In the genomic region with DNA sequence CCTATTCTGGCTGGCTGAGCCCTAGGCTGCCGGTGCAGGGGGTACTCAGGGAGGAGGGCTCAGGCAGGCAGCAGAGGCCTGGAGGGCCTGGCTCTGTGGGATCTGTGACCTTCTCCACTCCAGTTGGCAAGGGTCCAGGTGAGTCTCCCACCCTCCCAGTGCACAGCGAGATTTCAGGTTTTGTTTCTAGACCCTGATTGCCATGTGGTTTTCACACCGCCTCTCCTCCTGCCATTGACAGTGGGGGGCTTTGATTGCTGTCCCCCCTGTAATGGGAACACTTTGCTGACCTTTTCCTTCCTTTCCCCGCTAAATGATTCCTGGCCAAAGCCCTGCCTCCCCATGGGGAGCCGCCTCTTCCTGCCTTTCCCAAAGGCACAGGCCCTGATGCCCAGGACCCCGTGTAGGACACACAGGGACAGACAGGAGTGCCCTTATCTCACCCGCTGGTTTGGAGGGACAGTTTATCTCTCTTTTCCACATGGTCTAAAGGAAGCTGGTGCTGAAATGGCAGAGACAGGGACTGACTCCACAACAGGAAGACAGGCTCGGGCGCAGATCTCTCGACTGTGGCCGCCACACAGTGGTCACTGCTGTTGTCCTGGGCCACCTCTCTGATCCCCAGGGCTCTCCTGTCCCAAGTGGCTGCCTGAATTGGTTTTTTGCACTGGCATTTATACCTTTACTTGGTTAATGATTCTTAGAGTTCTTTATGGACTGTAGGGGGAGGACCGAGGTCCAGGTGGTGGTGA, we compare ENCODE assay signal across 10 cellular contexts. TPM values are rescaled to one million over a fixed set of nuclear protein-coding genes. Genes with fewer than 3 reads are reported as not detected.
DNase-seq lines count a peak whose midpoint lies in the region; ATAC-seq and TF ChIP-seq lines count a peak whose summit lies in the region.
"Had no signal": no experiment of that assay in that cellular context is flagged by ENCODE, and none has a peak within 500 bp of the region (broad histone marks: within the 10 kb centered on the region; RNA-seq: fewer than 3 reads in every experiment).

No MANE protein-coding gene starts in this region.

- H3K36me3 Mint-ChIP-seq in activated naive CD4-positive, alpha-beta T cell treated with anti-CD3 and anti-CD28 coated beads, Interleukin-2, amount 50 U/mL, for 24 hours = peaks cover 5% of the 10 kb centered on the region
- peaks cover 3 to 29% of the 10 kb centered on the region in 2 donors for H3K36me3 Mint-ChIP-seq in activated naive CD4-positive, alpha-beta T cell treated with anti-CD3 and anti-CD28 coated beads, Interleukin-2, amount 50 U/mL, for 72 hours
- H3K36me3 Mint-ChIP-seq in effector memory CD8-positive, alpha-beta T cell (ENCODE audit: insufficient read depth) = peaks cover 20% of the 10 kb centered on the region

- no peak overlapping the region for H3K4me3 ChIP-seq in mesodermal cell (ENCODE audit: extremely low read depth, insufficient read depth, low read length, poor library complexity, severe bottlenecking)
- H3K4me3 ChIP-seq in uterus = no peak overlapping the region
- no peak overlapping the region for H3K4me3 ChIP-seq in ovary

- WGBS in mesodermal cell (ENCODE audit: insufficient coverage in 2 of 2), 2 experiments = 82 to 88% methylated on average over 9 to 12 of the region's 12 CpGs
- WGBS in ovary, 3 donors = 80 to 87% (median 80%) methylated on average over 12 of the region's 12 CpGs

- no peak overlapping the region for H3K4me3 Mint-ChIP-seq in activated naive CD4-positive, alpha-beta T cell treated with anti-CD3 and anti-CD28 coated beads, Interleukin-2, amount 50 U/mL, for 24 hours
- H3K4me3 Mint-ChIP-seq in effector memory CD8-positive, alpha-beta T cell = peak overlapping the region; percentile 36 to 45

- H3K27ac Mint-ChIP-seq in activated naive CD4-positive, alpha-beta T cell treated with anti-CD3 and anti-CD28 coated beads, Interleukin-2, amount 50 U/mL, for 24 hours = peak overlapping the region; percentile 73
- no peak overlapping the region for H3K27ac Mint-ChIP-seq in activated naive CD4-positive, alpha-beta T cell treated with anti-CD3 and anti-CD28 coated beads, Interleukin-2, amount 50 U/mL, for 72 hours
- peak overlapping the region; percentile 68 to 91 for H3K27ac Mint-ChIP-seq in effector memory CD8-positive, alpha-beta T cell

- TF ChIP-seq CTCF in uterus (IDR thresholded peaks at IDR 0.05) (no peak), ovary (IDR thresholded peaks at IDR 0.05) (no peak)

- no peaks in the 10 kb centered on the region for H3K27me3 Mint-ChIP-seq in activated naive CD4-positive, alpha-beta T cell treated with anti-CD3 and anti-CD28 coated beads, Interleukin-2, amount 50 U/mL, for 24 hours
- no peaks in the 10 kb centered on the region for H3K27me3 Mint-ChIP-seq in effector memory CD8-positive, alpha-beta T cell

- H3K4me1 ChIP-seq in mesodermal cell (ENCODE audit: control insufficient read depth, insufficient read depth, low read length, poor library complexity, severe bottlenecking) (peaks cover 37% of the 10 kb centered on the region), uterus (peaks cover 0 to 23% of the 10 kb centered on the region in 2 donors), ovary (ENCODE audit: insufficient read depth) (peaks cover 9% of the 10 kb centered on the region)

- peaks cover under 1% of the 10 kb centered on the region for H3K9me3 Mint-ChIP-seq in activated naive CD4-positive, alpha-beta T cell treated with anti-CD3 and anti-CD28 coated beads, Interleukin-2, amount 50 U/mL, for 24 hours
- peaks cover 2 to 12% of the 10 kb centered on the region in 2 donors for H3K9me3 Mint-ChIP-seq in activated naive CD4-positive, alpha-beta T cell treated with anti-CD3 and anti-CD28 coated beads, Interleukin-2, amount 50 U/mL, for 72 hours
- H3K9me3 Mint-ChIP-seq in effector memory CD8-positive, alpha-beta T cell = peaks cover 0 to 3% of the 10 kb centered on the region in 2 donors

- H3K27me3 ChIP-seq in uterus = no peaks in the 10 kb centered on the region
- H3K27me3 ChIP-seq in ovary = no peaks in the 10 kb centered on the region

- no peak for TF ChIP-seq EP300 in ovary (IDR thresholded peaks at IDR 0.05)

- H3K27ac ChIP-seq in mesodermal cell (ENCODE audit: low read depth, low read length, severe bottlenecking) = peak overlapping the region; percentile 29
- peak overlapping the region; percentile 46 to 60 for H3K27ac ChIP-seq in uterus
- no peak overlapping the region for H3K27ac ChIP-seq in ovary

- peaks cover 14% of the 10 kb centered on the region for H3K9me3 ChIP-seq in mesodermal cell (ENCODE audit: control insufficient read depth, low read length)
- H3K9me3 ChIP-seq in uterus = peaks cover 0 to 5% of the 10 kb centered on the region in 2 donors
- no peaks in the 10 kb centered on the region for H3K9me3 ChIP-seq in ovary

- DNase-seq in activated naive CD4-positive, alpha-beta T cell treated with anti-CD3 and anti-CD28 coated beads, Interleukin-2, amount 50 U/mL, for 72 hours (ENCODE audit: low spot score in 2 of 2) = no peak
- DNase-seq in effector memory CD8-positive, alpha-beta T cell = no peak
- DNase-seq in uterus (no peak), NOMO-1 treated with DMSO at 0.1 percent for 48 hours (lab: John Stamatoyannopoulos, UW; ENCODE audit: unreplicated experiment) (no peak), ecto neural progenitor cell (ENCODE audit: low spot score) (no peak), ovary (no peak)
- DNase-seq: activated CD4-positive, alpha-beta T cell treated with anti-CD3 and anti-CD28 coated beads, Interleukin-2, amount 50 U/mL, for 48 hours; hypothalamus had no signal

- H3K36me3 ChIP-seq in mesodermal cell (ENCODE audit: control insufficient read depth, insufficient read depth, low read length) (peaks cover 14% of the 10 kb centered on the region), uterus (no peaks in the 10 kb centered on the region), ovary (no peaks in the 10 kb centered on the region)

- intact Hi-C loops in uterus (cut with DNase I; ENCODE audit: low total_unique reads) = no loop called here
- intact Hi-C loops in ovary (cut with DNase I) = no loop called here

- H3K4me1 Mint-ChIP-seq in activated naive CD4-positive, alpha-beta T cell treated with anti-CD3 and anti-CD28 coated beads, Interleukin-2, amount 50 U/mL, for 24 hours = peaks cover 96% of the 10 kb centered on the region
- peaks cover 78 to 79% of the 10 kb centered on the region in 2 donors for H3K4me1 Mint-ChIP-seq in effector memory CD8-positive, alpha-beta T cell (ENCODE audit: low read depth in 2 of 2)

- TF ChIP-seq POLR2A in uterus (IDR thresholded peaks at IDR 0.05) (no peak), ovary (IDR thresholded peaks at IDR 0.05) (no peak)

- ATAC-seq in activated naive CD4-positive, alpha-beta T cell treated with anti-CD3 and anti-CD28 coated beads, Interleukin-2, amount 50 U/mL, for 72 hours = no peak
- ATAC-seq in effector memory CD8-positive, alpha-beta T cell (replicated peaks) = no peak

RNA-seq across cellular contexts. Expression of a gene that starts 43.4 kb away (rescaled TPM):
- 10 to 100 TPM; 44.9 to 63.7 TPM for total RNA-seq in activated naive CD4-positive, alpha-beta T cell treated with anti-CD3 and anti-CD28 coated beads, Interleukin-2, amount 50 U/mL, for 72 hours
- 34.1 TPM for polyA plus RNA-seq in mesodermal cell (2013, experiment 1 of 2)
- 32.9 TPM for polyA plus RNA-seq in mesodermal cell (2013, experiment 2 of 2)
- total RNA-seq in uterus = 10 to 100 TPM; 10.6 to 93.3 (median 28.3) TPM
- total RNA-seq in ovary = 10 to 100 TPM; 21.8 to 44.6 (median 38.3) TPM
- 10 to 100 TPM in 1 of 2 donors, 1 to 10 TPM in 1; 7.1 to 17.2 TPM for polyA plus RNA-seq in ovary

Comparison
In these comparisons a context has a peak if more than half of its experiments do, and no peak if none do; other contexts are left out.
1. H3K27ac Mint-ChIP-seq: peak in activated naive CD4-positive, alpha-beta T cell treated with anti-CD3 and anti-CD28 coated beads, Interleukin-2, amount 50 U/mL, for 24 hours (single experiment) and effector memory CD8-positive, alpha-beta T cell (2 of 2); none in activated naive CD4-positive, alpha-beta T cell treated with anti-CD3 and anti-CD28 coated beads, Interleukin-2, amount 50 U/mL, for 72 hours (0 of 2).
2. H3K27ac ChIP-seq: peak in mesodermal cell (single experiment) and uterus (2 of 2); none in ovary (0 of 2).